ENCODE assay signal across 8 cellular contexts in the genomic region with DNA sequence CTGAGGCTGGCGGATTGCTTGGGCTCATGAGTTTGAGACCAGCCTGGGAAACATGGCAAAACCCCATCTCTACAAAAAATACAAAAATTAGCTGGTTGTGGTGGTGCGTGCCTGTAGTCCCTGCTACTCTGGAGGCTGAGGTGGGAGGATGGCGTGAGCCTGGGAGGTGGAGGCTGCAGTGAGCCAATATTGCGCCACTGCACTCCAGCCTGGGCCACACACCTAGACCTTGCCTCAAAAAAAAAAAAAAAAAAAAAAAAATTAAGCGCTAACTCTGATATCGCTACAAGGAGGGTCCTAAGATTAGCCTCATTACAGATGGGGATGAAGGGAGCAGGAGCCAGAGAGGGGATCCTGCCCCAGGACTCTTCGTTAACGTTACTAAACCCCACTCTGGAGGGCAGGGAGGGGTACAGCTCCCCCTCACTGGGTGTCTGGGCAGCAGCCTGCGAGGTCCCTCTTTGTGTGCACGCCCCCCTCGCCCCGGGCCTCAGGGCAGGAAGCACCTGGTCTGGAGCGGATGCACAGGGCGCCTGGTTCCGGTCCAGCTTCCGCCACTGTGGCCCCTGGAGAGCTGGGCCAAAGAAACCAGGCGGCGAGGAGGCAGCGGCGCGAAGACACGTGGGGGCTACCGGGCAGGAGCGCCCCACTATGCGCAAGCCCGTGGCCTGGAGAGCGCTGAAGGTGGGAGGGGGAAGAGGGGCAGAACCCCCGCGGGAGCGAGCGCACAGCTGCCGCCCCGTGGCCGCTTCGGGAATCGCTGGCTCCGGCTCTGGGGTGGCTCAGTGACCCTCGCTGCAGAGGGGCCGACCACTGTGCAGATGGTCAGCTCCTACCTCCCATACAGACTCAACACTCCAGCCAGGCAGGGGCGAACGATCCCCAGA. TPM values are rescaled to one million over a fixed set of nuclear protein-coding genes. Genes with fewer than 3 reads are reported as not detected.
DNase-seq lines count a peak whose midpoint lies in the region; ATAC-seq and TF ChIP-seq lines count a peak whose summit lies in the region.

No MANE protein-coding gene starts in this region.

- H3K4me3 ChIP-seq in vagina = peak overlapping the region in 1 of 2 donors; percentile 18

- peaks cover 47% of the 10 kb centered on the region for H3K4me1 ChIP-seq in vagina

- H3K27me3 Mint-ChIP-seq in activated CD8-positive, alpha-beta memory T cell treated with anti-CD3 and anti-CD28 coated beads, Interleukin-2, amount 10 ng/mL, durations not matched to agents 7 days and 5 days = peaks cover 5% of the 10 kb centered on the region
- H3K27me3 Mint-ChIP-seq in endothelial cell (ENCODE audit: unreplicated experiment) = peaks cover 15% of the 10 kb centered on the region
- H3K27me3 Mint-ChIP-seq in nephron progenitor cell (ENCODE audit: low read depth, poor library complexity) = peaks cover 37% of the 10 kb centered on the region

- H3K9me3 ChIP-seq in vagina = no peaks in the 10 kb centered on the region

- peaks cover 30% of the 10 kb centered on the region for H3K4me1 Mint-ChIP-seq in activated CD8-positive, alpha-beta memory T cell treated with anti-CD3 and anti-CD28 coated beads, Interleukin-2, amount 10 ng/mL, durations not matched to agents 7 days and 5 days
- peaks cover 16% of the 10 kb centered on the region for H3K4me1 Mint-ChIP-seq in endothelial cell (ENCODE audit: unreplicated experiment)
- no peaks in the 10 kb centered on the region for H3K4me1 Mint-ChIP-seq in nephron progenitor cell

- peaks cover 4% of the 10 kb centered on the region for H3K9me3 Mint-ChIP-seq in activated CD8-positive, alpha-beta memory T cell treated with anti-CD3 and anti-CD28 coated beads, Interleukin-2, amount 10 ng/mL, durations not matched to agents 7 days and 5 days (ENCODE audit: low read depth)
- H3K9me3 Mint-ChIP-seq in endothelial cell (ENCODE audit: unreplicated experiment) = no peaks in the 10 kb centered on the region
- H3K9me3 Mint-ChIP-seq in nephron progenitor cell = peaks cover 3% of the 10 kb centered on the region

- peaks cover 9% of the 10 kb centered on the region for H3K36me3 Mint-ChIP-seq in activated CD8-positive, alpha-beta memory T cell treated with anti-CD3 and anti-CD28 coated beads, Interleukin-2, amount 10 ng/mL, durations not matched to agents 7 days and 5 days
- H3K36me3 Mint-ChIP-seq in endothelial cell (ENCODE audit: low read depth, unreplicated experiment) (peaks cover 11% of the 10 kb centered on the region), nephron progenitor cell (ENCODE audit: low read depth) (peaks cover 11% of the 10 kb centered on the region)

- peaks cover 0 to 7% of the 10 kb centered on the region in 2 donors for H3K36me3 ChIP-seq in vagina

- peak; percentile 99 for DNase-seq in KBM-7
- DNase-seq in activated CD8-positive, alpha-beta memory T cell treated with anti-CD3 and anti-CD28 coated beads, Interleukin-2, amount 10 ng/mL, durations not matched to agents 7 days and 5 days = peak; percentile 72
- DNase-seq in endothelial cell (ENCODE audit: low spot score) = peak; percentile 78
- DNase-seq in nephron progenitor cell = peak; percentile 77
- peak in 1 of 2 donors; percentile 84 for DNase-seq in vagina (ENCODE audit: extremely low spot score in 2 of 2)
- no peak for DNase-seq in SHP77 (lab: John Stamatoyannopoulos, UW)
- DNase-seq in islet precursor cell = no peak

- no peaks in the 10 kb centered on the region for H3K27me3 ChIP-seq in vagina

- CTCF ChIA-PET in activated CD8-positive, alpha-beta memory T cell treated with anti-CD3 and anti-CD28 coated beads, Interleukin-2, amount 10 ng/mL, durations not matched to agents 7 days and 5 days (lab: Charles Lee) = interaction anchor here (0.6 to 5.1 kb wide), 19 partner anchors 10 to 139 kb away, joined by 3 to 33 read pairs (median 6); a partner anchor contains a TSS

- H3K27ac Mint-ChIP-seq in activated CD8-positive, alpha-beta memory T cell treated with anti-CD3 and anti-CD28 coated beads, Interleukin-2, amount 10 ng/mL, durations not matched to agents 7 days and 5 days = peak overlapping the region; percentile 83
- H3K27ac Mint-ChIP-seq in endothelial cell (ENCODE audit: unreplicated experiment) (peak overlapping the region; percentile 78), nephron progenitor cell (no peak overlapping the region)

- intact Hi-C loops in vagina (cut with DNase I) = loop anchor here (5.0 kb wide), 1 partner anchor 48 kb away; a partner anchor contains a TSS

- TF ChIP-seq CTCF in endothelial cell (IDR thresholded peaks at IDR 0.05; ENCODE audit: unreplicated experiment) = peak; percentile 77
- peak; percentile 70 for TF ChIP-seq CTCF in nephron progenitor cell (IDR thresholded peaks at IDR 0.05)
- peak; percentile 32 to 70 (median 33) for TF ChIP-seq CTCF in vagina (IDR thresholded peaks at IDR 0.05)

- no peak for TF ChIP-seq POLR2A in vagina (IDR thresholded peaks at IDR 0.05)

- peak overlapping the region; percentile 77 for H3K27ac ChIP-seq in vagina

- peak; percentile 35 for ATAC-seq in GM18517 (IDR thresholded peaks at IDR 0.05; ENCODE audit: unreplicated experiment)
- ATAC-seq in activated CD8-positive, alpha-beta memory T cell treated with anti-CD3 and anti-CD28 coated beads, Interleukin-2, amount 10 ng/mL, durations not matched to agents 7 days and 5 days = peak; percentile 38

- in situ Hi-C loops in KBM-7 (cut with MboI; ENCODE audit: low pct_unique_long_range_greater_than_20kb, low sequenced_read_pairs) = no loop called here

- H3K4me3 Mint-ChIP-seq in activated CD8-positive, alpha-beta memory T cell treated with anti-CD3 and anti-CD28 coated beads, Interleukin-2, amount 10 ng/mL, durations not matched to agents 7 days and 5 days = peak overlapping the region; percentile 78
- H3K4me3 Mint-ChIP-seq in endothelial cell (ENCODE audit: unreplicated experiment) = no peak overlapping the region
- no peak overlapping the region for H3K4me3 Mint-ChIP-seq in nephron progenitor cell

RNA-seq across cellular contexts. Expression of a gene that starts 1.5 kb away (rescaled TPM):
- under 1 TPM; 0.49 to 0.64 TPM for total RNA-seq in activated CD8-positive, alpha-beta memory T cell treated with anti-CD3 and anti-CD28 coated beads, Interleukin-2, amount 10 ng/mL, durations not matched to agents 7 days and 5 days
- total RNA-seq in endothelial cell (ENCODE audit: unreplicated experiment) = 68.6 TPM
- total RNA-seq in vagina = 11.5 TPM

RNA-seq across cellular contexts. Expression of a gene that starts 12.3 kb away (rescaled TPM):
- 10 to 100 TPM; 43.2 to 50.2 TPM for total RNA-seq in activated CD8-positive, alpha-beta memory T cell treated with anti-CD3 and anti-CD28 coated beads, Interleukin-2, amount 10 ng/mL, durations not matched to agents 7 days and 5 days
- total RNA-seq in endothelial cell (ENCODE audit: unreplicated experiment) (54.2 TPM), vagina (28.0 TPM)

RNA-seq across cellular contexts. Expression of a gene that starts 13.9 kb away (rescaled TPM):
- 10 to 100 TPM; 82.2 to 96.0 TPM for total RNA-seq in activated CD8-positive, alpha-beta memory T cell treated with anti-CD3 and anti-CD28 coated beads, Interleukin-2, amount 10 ng/mL, durations not matched to agents 7 days and 5 days
- total RNA-seq in endothelial cell (ENCODE audit: unreplicated experiment) = 112 TPM
- total RNA-seq in vagina = 22.6 TPM

RNA-seq across cellular contexts. Expression of a gene that starts 46.0 kb away (rescaled TPM):
- 10 to 100 TPM; 58.6 to 70.1 TPM for total RNA-seq in activated CD8-positive, alpha-beta memory T cell treated with anti-CD3 and anti-CD28 coated beads, Interleukin-2, amount 10 ng/mL, durations not matched to agents 7 days and 5 days
- 31.8 TPM for total RNA-seq in endothelial cell (ENCODE audit: unreplicated experiment)
- 71.5 TPM for total RNA-seq in vagina

RNA-seq across cellular contexts. Expression of a gene that starts 46.0 kb away (rescaled TPM):
- total RNA-seq in activated CD8-positive, alpha-beta memory T cell treated with anti-CD3 and anti-CD28 coated beads, Interleukin-2, amount 10 ng/mL, durations not matched to agents 7 days and 5 days = 100 to 1,000 TPM; 148 to 209 TPM
- total RNA-seq in endothelial cell (ENCODE audit: unreplicated experiment) (115 TPM), vagina (152 TPM)

Comparison
In these comparisons a context has a peak if more than half of its experiments do, and no peak if none do; other contexts are left out.
1. DNase-seq: peak in KBM-7 (single experiment), activated CD8-positive, alpha-beta memory T cell treated with anti-CD3 and anti-CD28 coated beads, Interleukin-2, amount 10 ng/mL, durations not matched to agents 7 days and 5 days (single experiment), endothelial cell (single experiment) and nephron progenitor cell (single experiment); none in SHP77 (0 of 2) and islet precursor cell (single experiment).
2. Peak in every context shown above with its lines, with median percentiles within 50 percentile points of each other: CTCF ChIP-seq.